ENCODE assay signal across 1 cellular context in genomic region chr19:39671739-39672363, GRCh38.
TF ChIP-seq lines count a peak whose summit lies in the region.

No MANE protein-coding gene starts in this region.

TF ChIP-seq in GM12878, 131 proteins besides CTCF, POLR2A, EP300 and RAD21 (continued from another document):
- TF ChIP-seq CBFB (IDR thresholded peaks at IDR 0.05; ENCODE audit: low read depth) (no peak), TARDBP (IDR thresholded peaks at IDR 0.05; ENCODE audit: borderline replicate concordance) (no peak), JUNB (IDR thresholded peaks at IDR 0.05) (no peak), FOXM1 (IDR thresholded peaks at IDR 0.05; ENCODE audit: low read depth, low read length) (peak; percentile 47; the same call in 1 of the 2 replicates), POU2F2 (IDR thresholded peaks at IDR 0.05; ENCODE audit: borderline replicate concordance, low read depth, low read length) (0 out of 3 replicates have a peak, but pooled peaks have one; percentile 35), RB1 (IDR thresholded peaks at IDR 0.05; ENCODE audit: borderline replicate concordance) (peak; percentile 55; the same call in 1 of the 2 replicates), USF1 (IDR thresholded peaks at IDR 0.05; ENCODE audit: borderline replicate concordance, extremely low read length, insufficient read depth, low read depth, low read length) (no peak), ATF7 (IDR thresholded peaks at IDR 0.05; ENCODE audit: low read depth) (no peak), SIN3A (IDR thresholded peaks at IDR 0.05; ENCODE audit: low read depth, low read length) (no peak), RAD51 (IDR thresholded peaks at IDR 0.05) (peak; percentile 8; the same call in 1 of the 2 replicates), IRF4 (IDR thresholded peaks at IDR 0.05; ENCODE audit: low read depth, low read length) (0 out of 2 replicates have a peak, but pooled peaks have one; percentile 50), PML (IDR thresholded peaks at IDR 0.05; ENCODE audit: low read length) (no peak), CBX3 (IDR thresholded peaks at IDR 0.05; ENCODE audit: borderline replicate concordance, low read depth) (no peak), ZBTB4 (CRISPR knock-in tag; IDR thresholded peaks at IDR 0.05) (no peak), YY1 (IDR thresholded peaks at IDR 0.05; ENCODE audit: low read depth, low read length) (peak; percentile 81), KDM1A (IDR thresholded peaks at IDR 0.05; ENCODE audit: borderline replicate concordance) (no peak), SMC3 (IDR thresholded peaks at IDR 0.05; ENCODE audit: borderline replicate concordance, low read length) (peak; percentile 98), HSF1 (IDR thresholded peaks at IDR 0.05; ENCODE audit: low read depth, low read length) (no peak), EED (IDR thresholded peaks at IDR 0.05; ENCODE audit: low read depth) (no peak), CHD4 (IDR thresholded peaks at IDR 0.05) (no peak), NR2C1 (IDR thresholded peaks at IDR 0.05) (no peak), ZNF207 (IDR thresholded peaks at IDR 0.05; ENCODE audit: borderline replicate concordance) (no peak), RUNX3 (IDR thresholded peaks at IDR 0.05; ENCODE audit: low read length) (peak; percentile 26; the same call in 1 of the 2 replicates), IRF3 (IDR thresholded peaks at IDR 0.05) (0 out of 2 replicates have a peak, but pooled peaks have one; percentile 18), ZBTB33 (IDR thresholded peaks at IDR 0.05) (no peak), BCL11A (IDR thresholded peaks at IDR 0.05; ENCODE audit: low read depth, low read length) (no peak), SKIL (IDR thresholded peaks at IDR 0.05; ENCODE audit: low read depth, poor library complexity, severe bottlenecking) (no peak), RELB (IDR thresholded peaks at IDR 0.05; ENCODE audit: low read depth) (no peak)
